Comparison of ENCODE assay signal across 9 cellular contexts in the genomic region with DNA sequence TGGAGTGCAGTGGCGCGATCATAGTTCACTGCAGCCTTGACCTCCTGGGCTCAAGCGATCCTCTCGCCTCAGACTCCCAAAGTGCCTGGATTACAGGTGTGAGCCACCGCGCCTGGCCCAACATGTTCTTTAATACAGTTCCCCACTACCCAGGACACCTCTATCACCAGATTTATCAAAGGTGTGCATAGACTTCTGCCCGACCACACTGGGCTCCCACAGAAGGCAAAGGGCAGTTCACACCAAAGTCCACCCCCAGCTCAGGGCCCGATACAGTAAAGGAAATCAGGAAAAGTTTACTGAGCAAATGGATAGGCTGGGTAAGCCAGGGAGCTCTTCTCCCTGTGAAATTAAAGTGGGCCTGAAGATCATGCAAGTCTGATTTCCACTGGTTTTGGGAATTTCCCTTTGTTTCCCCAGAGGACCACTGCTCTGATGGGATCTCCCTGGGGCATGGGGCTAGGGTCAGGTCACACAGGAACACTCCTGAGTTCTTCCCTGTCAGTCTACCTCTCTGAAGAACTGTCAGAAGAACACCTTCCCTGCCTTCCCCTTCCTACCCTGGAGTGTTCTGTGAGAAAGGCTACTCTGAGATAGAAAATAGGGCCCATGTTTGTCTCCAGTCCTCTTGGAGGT. TPM values are rescaled to one million over a fixed set of nuclear protein-coding genes. Genes with fewer than 3 reads are reported as not detected.
DNase-seq lines count a peak whose midpoint lies in the region; ATAC-seq and TF ChIP-seq lines count a peak whose summit lies in the region.
"Had no signal": no experiment of that assay in that cellular context is flagged by ENCODE, and none has a peak within 500 bp of the region (broad histone marks: within the 10 kb centered on the region; RNA-seq: fewer than 3 reads in every experiment).

No MANE protein-coding gene starts in this region.

- H3K4me3 Mint-ChIP-seq in activated CD4-positive, alpha-beta T cell treated with anti-CD3 and anti-CD28 coated beads, Interleukin-2, amount 10 ng/mL, durations not matched to agents 24 days and 14 days, result peak overlapping the region; percentile 82
- H3K4me3 Mint-ChIP-seq in activated naive CD8-positive, alpha-beta T cell treated with anti-CD3 and anti-CD28 coated beads, Interleukin-2, amount 10 ng/mL, durations not matched to agents 7 days and 5 days, result peak overlapping the region; percentile 78
- H3K4me3 Mint-ChIP-seq in stimulated activated effector memory CD8-positive, alpha-beta T cell treated with anti-CD3 and anti-CD28 coated beads, Interleukin-12 subunit alpha, Interleukin-12 subunit beta, amount 100 ng/mL, for 72 hours, result peak overlapping the region; percentile 76
- H3K4me3 Mint-ChIP-seq in mesothelial cell of epicardium, result no peak overlapping the region

- H3K27ac Mint-ChIP-seq in activated CD4-positive, alpha-beta T cell treated with anti-CD3 and anti-CD28 coated beads, Interleukin-2, amount 10 ng/mL, durations not matched to agents 24 days and 14 days, result peak overlapping the region; percentile 96
- peak overlapping the region; percentile 96 for H3K27ac Mint-ChIP-seq in activated naive CD8-positive, alpha-beta T cell treated with anti-CD3 and anti-CD28 coated beads, Interleukin-2, amount 10 ng/mL, durations not matched to agents 7 days and 5 days
- H3K27ac Mint-ChIP-seq in stimulated activated effector memory CD8-positive, alpha-beta T cell treated with anti-CD3 and anti-CD28 coated beads, Interleukin-12 subunit alpha, Interleukin-12 subunit beta, amount 100 ng/mL, for 72 hours, result peak overlapping the region; percentile 97
- H3K27ac Mint-ChIP-seq in mesothelial cell of epicardium, result no peak overlapping the region

- H3K36me3 Mint-ChIP-seq in activated CD4-positive, alpha-beta T cell treated with anti-CD3 and anti-CD28 coated beads, Interleukin-2, amount 10 ng/mL, durations not matched to agents 24 days and 14 days (ENCODE audit: low read depth), result peaks cover 49% of the 10 kb centered on the region
- H3K36me3 Mint-ChIP-seq in activated naive CD8-positive, alpha-beta T cell treated with anti-CD3 and anti-CD28 coated beads, Interleukin-2, amount 10 ng/mL, durations not matched to agents 7 days and 5 days, result peaks cover 35% of the 10 kb centered on the region
- peaks cover 100% of the 10 kb centered on the region for H3K36me3 Mint-ChIP-seq in stimulated activated effector memory CD8-positive, alpha-beta T cell treated with anti-CD3 and anti-CD28 coated beads, Interleukin-12 subunit alpha, Interleukin-12 subunit beta, amount 100 ng/mL, for 72 hours
- peaks cover 23% of the 10 kb centered on the region for H3K36me3 Mint-ChIP-seq in mesothelial cell of epicardium

- no peaks in the 10 kb centered on the region for H3K9me3 Mint-ChIP-seq in activated CD4-positive, alpha-beta T cell treated with anti-CD3 and anti-CD28 coated beads, Interleukin-2, amount 10 ng/mL, durations not matched to agents 24 days and 14 days
- H3K9me3 Mint-ChIP-seq in activated naive CD8-positive, alpha-beta T cell treated with anti-CD3 and anti-CD28 coated beads, Interleukin-2, amount 10 ng/mL, durations not matched to agents 7 days and 5 days, result no peaks in the 10 kb centered on the region
- no peaks in the 10 kb centered on the region for H3K9me3 Mint-ChIP-seq in stimulated activated effector memory CD8-positive, alpha-beta T cell treated with anti-CD3 and anti-CD28 coated beads, Interleukin-12 subunit alpha, Interleukin-12 subunit beta, amount 100 ng/mL, for 72 hours
- peaks cover 18% of the 10 kb centered on the region for H3K9me3 Mint-ChIP-seq in mesothelial cell of epicardium

- POLR2A ChIA-PET in activated naive CD8-positive, alpha-beta T cell treated with anti-CD3 and anti-CD28 coated beads, Interleukin-2, amount 10 ng/mL, durations not matched to agents 7 days and 5 days (lab: Charles Lee), result interaction anchor here (0.8 to 7.2 kb wide), 8 partner anchors 13 to 245 kb away, joined by 3 to 51 read pairs (median 4); partner anchors contain the start of genes OTUD5, PIM2 and SLC35A2

- ATAC-seq in HG03135 (IDR thresholded peaks at IDR 0.05; ENCODE audit: unreplicated experiment), result peak; percentile 1
- no peak for ATAC-seq in activated naive CD8-positive, alpha-beta T cell treated with anti-CD3 and anti-CD28 coated beads, Interleukin-2, amount 10 ng/mL, durations not matched to agents 7 days and 5 days (ENCODE audit: low read depth)
- no peak for ATAC-seq in stimulated activated effector memory CD8-positive, alpha-beta T cell treated with anti-CD3 and anti-CD28 coated beads, Interleukin-12 subunit alpha, Interleukin-12 subunit beta, amount 100 ng/mL, for 72 hours
- ATAC-seq in HG02798 (IDR thresholded peaks at IDR 0.05; ENCODE audit: poor library complexity, unreplicated experiment), result no peak

- intact Hi-C loops in activated CD4-positive, alpha-beta T cell treated with anti-CD3 and anti-CD28 coated beads, Interleukin-2, amount 10 ng/mL, durations not matched to agents 24 days and 14 days (cut with micrococcal nuclease), result loop anchor here (1.0 to 5.0 kb wide), 3 partner anchors 17 to 336 kb away; partner anchors contain the start of gene PIM2

- H3K27me3 Mint-ChIP-seq in activated CD4-positive, alpha-beta T cell treated with anti-CD3 and anti-CD28 coated beads, Interleukin-2, amount 10 ng/mL, durations not matched to agents 24 days and 14 days, result no peaks in the 10 kb centered on the region
- no peaks in the 10 kb centered on the region for H3K27me3 Mint-ChIP-seq in activated naive CD8-positive, alpha-beta T cell treated with anti-CD3 and anti-CD28 coated beads, Interleukin-2, amount 10 ng/mL, durations not matched to agents 7 days and 5 days
- no peaks in the 10 kb centered on the region for H3K27me3 Mint-ChIP-seq in mesothelial cell of epicardium (ENCODE audit: low read depth)

- TF ChIP-seq CTCF in mesothelial cell of epicardium (IDR thresholded peaks at IDR 0.05; ENCODE audit: unreplicated experiment), result no peak

- no peak for DNase-seq in activated CD4-positive, alpha-beta T cell treated with anti-CD3 and anti-CD28 coated beads, Interleukin-2, amount 10 ng/mL, durations not matched to agents 24 days and 14 days
- DNase-seq in activated CD4-positive, alpha-beta T cell treated with anti-CD3 and anti-CD28 coated beads, Interleukin-2, amount 50 U/mL, for 48 hours, result no peak
- DNase-seq in activated naive CD8-positive, alpha-beta T cell treated with anti-CD3 and anti-CD28 coated beads, Interleukin-2, amount 10 ng/mL, durations not matched to agents 7 days and 5 days, result no peak
- DNase-seq in stimulated activated effector memory CD8-positive, alpha-beta T cell treated with anti-CD3 and anti-CD28 coated beads, Interleukin-12 subunit alpha, Interleukin-12 subunit beta, amount 100 ng/mL, for 72 hours (ENCODE audit: low spot score in 2 of 2), result no peak
- DNase-seq in mesothelial cell of epicardium (ENCODE audit: low spot score in 2 of 2, unreplicated experiment in 2 of 2) (no peak), epidermal melanocyte (ENCODE audit: insufficient read length, low spot score) (no peak)
- DNase-seq: NCI-H1105 treated with DMSO at 0.1 percent for 48 hours had no signal

- H3K4me1 Mint-ChIP-seq in activated CD4-positive, alpha-beta T cell treated with anti-CD3 and anti-CD28 coated beads, Interleukin-2, amount 10 ng/mL, durations not matched to agents 24 days and 14 days, result peaks cover 64% of the 10 kb centered on the region
- peaks cover 50% of the 10 kb centered on the region for H3K4me1 Mint-ChIP-seq in activated naive CD8-positive, alpha-beta T cell treated with anti-CD3 and anti-CD28 coated beads, Interleukin-2, amount 10 ng/mL, durations not matched to agents 7 days and 5 days
- H3K4me1 Mint-ChIP-seq in stimulated activated effector memory CD8-positive, alpha-beta T cell treated with anti-CD3 and anti-CD28 coated beads, Interleukin-12 subunit alpha, Interleukin-12 subunit beta, amount 100 ng/mL, for 72 hours, result peaks cover 75% of the 10 kb centered on the region
- no peaks in the 10 kb centered on the region for H3K4me1 Mint-ChIP-seq in mesothelial cell of epicardium

RNA-seq across cellular contexts. Expression of gene PIM2, which starts 17.7 kb away (rescaled TPM):
- total RNA-seq in activated CD4-positive, alpha-beta T cell treated with anti-CD3 and anti-CD28 coated beads, Interleukin-2, amount 10 ng/mL, durations not matched to agents 24 days and 14 days, result 391 and 394 TPM in 2 replicates
- 10 to 100 TPM; 63.1 to 63.2 TPM for total RNA-seq in activated naive CD8-positive, alpha-beta T cell treated with anti-CD3 and anti-CD28 coated beads, Interleukin-2, amount 10 ng/mL, durations not matched to agents 7 days and 5 days
- total RNA-seq in mesothelial cell of epicardium, result 9.3 to 10.3 TPM (median 9.7 TPM) in 3 replicates

RNA-seq across cellular contexts. Expression of gene OTUD5, which starts 20.9 kb away (rescaled TPM):
- total RNA-seq in activated CD4-positive, alpha-beta T cell treated with anti-CD3 and anti-CD28 coated beads, Interleukin-2, amount 10 ng/mL, durations not matched to agents 24 days and 14 days, result 76.2 and 76.7 TPM in 2 replicates
- 10 to 100 TPM; 60.7 to 62.4 TPM for total RNA-seq in activated naive CD8-positive, alpha-beta T cell treated with anti-CD3 and anti-CD28 coated beads, Interleukin-2, amount 10 ng/mL, durations not matched to agents 7 days and 5 days
- 64.4 to 66.0 TPM (median 64.5 TPM) in 3 replicates for total RNA-seq in mesothelial cell of epicardium

RNA-seq across cellular contexts. Expression of gene SLC35A2, which starts 25.1 kb away (rescaled TPM):
- total RNA-seq in activated CD4-positive, alpha-beta T cell treated with anti-CD3 and anti-CD28 coated beads, Interleukin-2, amount 10 ng/mL, durations not matched to agents 24 days and 14 days, result 19.5 and 22.8 TPM in 2 replicates
- 10 to 100 TPM; 12.7 to 14.1 TPM for total RNA-seq in activated naive CD8-positive, alpha-beta T cell treated with anti-CD3 and anti-CD28 coated beads, Interleukin-2, amount 10 ng/mL, durations not matched to agents 7 days and 5 days
- total RNA-seq in mesothelial cell of epicardium, result 42.2 to 45.9 TPM (median 43.8 TPM) in 3 replicates

RNA-seq across cellular contexts. Expression of gene KCND1, which starts 35.1 kb away (rescaled TPM):
- total RNA-seq in activated CD4-positive, alpha-beta T cell treated with anti-CD3 and anti-CD28 coated beads, Interleukin-2, amount 10 ng/mL, durations not matched to agents 24 days and 14 days, result 2.5 and 3.5 TPM in 2 replicates
- 1 to 10 TPM; 5.6 to 5.9 TPM for total RNA-seq in activated naive CD8-positive, alpha-beta T cell treated with anti-CD3 and anti-CD28 coated beads, Interleukin-2, amount 10 ng/mL, durations not matched to agents 7 days and 5 days
- 5.1 to 6.1 TPM (median 5.6 TPM) in 3 replicates for total RNA-seq in mesothelial cell of epicardium

RNA-seq across cellular contexts. Expression of gene PQBP1, which starts 38.8 kb away (rescaled TPM):
- 104 and 114 TPM in 2 replicates for total RNA-seq in activated CD4-positive, alpha-beta T cell treated with anti-CD3 and anti-CD28 coated beads, Interleukin-2, amount 10 ng/mL, durations not matched to agents 24 days and 14 days
- total RNA-seq in activated naive CD8-positive, alpha-beta T cell treated with anti-CD3 and anti-CD28 coated beads, Interleukin-2, amount 10 ng/mL, durations not matched to agents 7 days and 5 days, result 10 to 100 TPM; 58.2 to 61.0 TPM
- 62.2 to 64.9 TPM (median 64.3 TPM) in 3 replicates for total RNA-seq in mesothelial cell of epicardium
